ENCODE assay signal across 1 cellular context in genomic region chr6:47146426-47147174, GRCh38.
TF ChIP-seq lines count a peak whose summit lies in the region.

No MANE protein-coding gene starts in this region.

TF ChIP-seq in HepG2, 621 proteins besides CTCF, POLR2A, EP300 and RAD21 (continued from another document):
- TF ChIP-seq, protein P1, sequence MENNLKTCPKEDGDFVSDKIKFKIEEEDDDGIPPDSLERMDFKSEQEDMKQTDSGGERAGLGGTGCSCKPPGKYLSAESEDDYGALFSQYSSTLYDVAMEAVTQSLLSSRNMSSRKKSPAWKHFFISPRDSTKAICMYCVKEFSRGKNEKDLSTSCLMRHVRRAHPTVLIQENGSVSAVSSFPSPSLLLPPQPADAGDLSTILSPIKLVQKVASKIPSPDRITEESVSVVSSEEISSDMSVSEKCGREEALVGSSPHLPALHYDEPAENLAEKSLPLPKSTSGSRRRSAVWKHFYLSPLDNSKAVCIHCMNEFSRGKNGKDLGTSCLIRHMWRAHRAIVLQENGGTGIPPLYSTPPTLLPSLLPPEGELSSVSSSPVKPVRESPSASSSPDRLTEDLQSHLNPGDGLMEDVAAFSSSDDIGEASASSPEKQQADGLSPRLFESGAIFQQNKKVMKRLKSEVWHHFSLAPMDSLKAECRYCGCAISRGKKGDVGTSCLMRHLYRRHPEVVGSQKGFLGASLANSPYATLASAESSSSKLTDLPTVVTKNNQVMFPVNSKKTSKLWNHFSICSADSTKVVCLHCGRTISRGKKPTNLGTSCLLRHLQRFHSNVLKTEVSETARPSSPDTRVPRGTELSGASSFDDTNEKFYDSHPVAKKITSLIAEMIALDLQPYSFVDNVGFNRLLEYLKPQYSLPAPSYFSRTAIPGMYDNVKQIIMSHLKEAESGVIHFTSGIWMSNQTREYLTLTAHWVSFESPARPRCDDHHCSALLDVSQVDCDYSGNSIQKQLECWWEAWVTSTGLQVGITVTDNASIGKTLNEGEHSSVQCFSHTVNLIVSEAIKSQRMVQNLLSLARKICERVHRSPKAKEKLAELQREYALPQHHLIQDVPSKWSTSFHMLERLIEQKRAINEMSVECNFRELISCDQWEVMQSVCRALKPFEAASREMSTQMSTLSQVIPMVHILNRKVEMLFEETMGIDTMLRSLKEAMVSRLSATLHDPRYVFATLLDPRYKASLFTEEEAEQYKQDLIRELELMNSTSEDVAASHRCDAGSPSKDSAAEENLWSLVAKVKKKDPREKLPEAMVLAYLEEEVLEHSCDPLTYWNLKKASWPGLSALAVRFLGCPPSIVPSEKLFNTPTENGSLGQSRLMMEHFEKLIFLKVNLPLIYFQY (CRISPR knock-in tag; IDR thresholded peaks at IDR 0.05; ENCODE audit: borderline replicate concordance), result no peak
- TF ChIP-seq ATF4 (CRISPR knock-in tag; IDR thresholded peaks at IDR 0.05) (no peak), STAG1 (CRISPR knock-in tag; IDR thresholded peaks at IDR 0.05) (no peak), HMGA1 (CRISPR knock-in tag; conservative IDR thresholded peaks at IDR 0.05) (no peak), HCFC1 (IDR thresholded peaks at IDR 0.05; ENCODE audit: low read depth, low read length) (no peak), ZNF3 (CRISPR knock-in tag; IDR thresholded peaks at IDR 0.05) (no peak), THAP11 (CRISPR knock-in tag; IDR thresholded peaks at IDR 0.05) (no peak), ATF1 (CRISPR knock-in tag; IDR thresholded peaks at IDR 0.05) (0 out of 2 replicates have a peak, but pooled peaks have one; percentile 4), ZNF484 (CRISPR knock-in tag; IDR thresholded peaks at IDR 0.05; ENCODE audit: borderline replicate concordance, low read depth) (no peak), ZBTB26 (CRISPR knock-in tag; IDR thresholded peaks at IDR 0.05; ENCODE audit: borderline replicate concordance) (0 out of 2 replicates have a peak, but pooled peaks have one; percentile 34), KDM1A (CRISPR knock-in tag; IDR thresholded peaks at IDR 0.05) (no peak)
